In genomic region chr12:92503977-92504966, GRCh38 we compare ENCODE assay signal across 8 cellular contexts.
DNase-seq lines count a peak whose midpoint lies in the region; ATAC-seq and TF ChIP-seq lines count a peak whose summit lies in the region.

No MANE protein-coding gene starts in this region.

- no peaks in the 10 kb centered on the region for H3K79me1 ChIP-seq in neuronal stem cell (ENCODE audit: low read depth, low read length)

- no peak overlapping the region for H2BK12ac ChIP-seq in neuronal stem cell (ENCODE audit: low read length)

- no peaks in the 10 kb centered on the region for H3K27me3 ChIP-seq in neuronal stem cell (ENCODE audit: control insufficient read depth in 3 of 3, insufficient read depth in 3 of 3, low read depth in 1 of 3, low read length in 3 of 3)

- H3K36me3 ChIP-seq in neuronal stem cell (replicated peaks in 1 of 2; ENCODE audit: control insufficient read depth in 2 of 2, insufficient read depth in 2 of 2, low read length in 2 of 2) = no peaks in the 10 kb centered on the region

- no peak overlapping the region for H3K14ac ChIP-seq in neuronal stem cell (ENCODE audit: low read length)

- ATAC-seq in HG03280 (IDR thresholded peaks at IDR 0.05; ENCODE audit: unreplicated experiment) (no peak), GM21447 (IDR thresholded peaks at IDR 0.05; ENCODE audit: unreplicated experiment) (no peak), GM21423 (IDR thresholded peaks at IDR 0.05; ENCODE audit: unreplicated experiment) (no peak)

- H3K23ac ChIP-seq in neuronal stem cell (ENCODE audit: low read depth, low read length, poor library complexity) = no peak overlapping the region

- no peak overlapping the region for H3K4ac ChIP-seq in neuronal stem cell (ENCODE audit: low read length)

- H3K9ac ChIP-seq in neuronal stem cell (ENCODE audit: low read depth, low read length, poor library complexity) = no peak overlapping the region

- DNase-seq in C1 segment of cervical spinal cord (lab: John Stamatoyannopoulos, UW) (peak in 9 of 14 donors; percentile 11 to 92 (median 30)), NCI-H1092 (lab: John Stamatoyannopoulos, UW) (peak; percentile 60), coronary artery (ENCODE audit: low spot score) (no peak), neuronal stem cell (ENCODE audit: low spot score) (no peak)
- no peak for DNase-seq in activated CD4-positive, CD25-positive, alpha-beta regulatory T cell (lab: John Stamatoyannopoulos, UW)

- H4K8ac ChIP-seq in neuronal stem cell (ENCODE audit: low read depth, low read length) = no peak overlapping the region

- no peak overlapping the region for H3K4me2 ChIP-seq in neuronal stem cell (ENCODE audit: insufficient read depth, low read length, poor library complexity, severe bottlenecking)

- no peak overlapping the region for H2BK120ac ChIP-seq in neuronal stem cell (ENCODE audit: low read depth, low read length)

- H4K91ac ChIP-seq in neuronal stem cell (ENCODE audit: low read depth, low read length, poor library complexity) = no peak overlapping the region

- no peak for TF ChIP-seq CTCF in coronary artery (IDR thresholded peaks at IDR 0.05)

- no peak overlapping the region for H2BK5ac ChIP-seq in neuronal stem cell (ENCODE audit: low read length)

- H2BK15ac ChIP-seq in neuronal stem cell (ENCODE audit: low read length) = no peak overlapping the region

- WGBS in neuronal stem cell (ENCODE audit: extremely low coverage in 2 of 2, insufficient read length in 2 of 2, insufficient replicate concordance in 1 of 2), 2 donors = no CpG with 5 or more reads among the region's 12 CpGs

- H3K4me3 ChIP-seq in coronary artery = peak overlapping the region; percentile 27
- no peak overlapping the region for H3K4me3 ChIP-seq in neuronal stem cell (ENCODE audit: low read length in 2 of 2)

- no peak overlapping the region for H2AK5ac ChIP-seq in neuronal stem cell (ENCODE audit: low read depth, low read length)

- H2AFZ ChIP-seq in neuronal stem cell (ENCODE audit: low read length) = peak overlapping the region; percentile 39

- H3K4me1 ChIP-seq in neuronal stem cell (ENCODE audit: control insufficient read depth in 2 of 2, insufficient read depth in 1 of 2, low read depth in 1 of 2, low read length in 2 of 2) = peaks cover 21 to 24% of the 10 kb centered on the region in 2 donors

- H3K27ac ChIP-seq in coronary artery = peak overlapping the region; percentile 59 to 91
- peak overlapping the region; percentile 55 for H3K27ac ChIP-seq in neuronal stem cell (replicated peaks; ENCODE audit: low read length)

- no peak overlapping the region for H3K18ac ChIP-seq in neuronal stem cell (ENCODE audit: low read length)

- H3K9me3 ChIP-seq in neuronal stem cell (replicated peaks in 1 of 2; ENCODE audit: control insufficient read depth in 2 of 2, insufficient read depth in 1 of 2, low read depth in 1 of 2, low read length in 2 of 2) = no peaks in the 10 kb centered on the region

Comparison
In these comparisons a context has a peak if more than half of its experiments do, and no peak if none do; other contexts are left out.
1. DNase-seq: peak in C1 segment of cervical spinal cord (9 of 14) and NCI-H1092 (single experiment); none in coronary artery (single experiment), neuronal stem cell (single experiment) and activated CD4-positive, CD25-positive, alpha-beta regulatory T cell (0 of 4).